Comparison of ENCODE assay signal across 8 cellular contexts in the genomic region with DNA sequence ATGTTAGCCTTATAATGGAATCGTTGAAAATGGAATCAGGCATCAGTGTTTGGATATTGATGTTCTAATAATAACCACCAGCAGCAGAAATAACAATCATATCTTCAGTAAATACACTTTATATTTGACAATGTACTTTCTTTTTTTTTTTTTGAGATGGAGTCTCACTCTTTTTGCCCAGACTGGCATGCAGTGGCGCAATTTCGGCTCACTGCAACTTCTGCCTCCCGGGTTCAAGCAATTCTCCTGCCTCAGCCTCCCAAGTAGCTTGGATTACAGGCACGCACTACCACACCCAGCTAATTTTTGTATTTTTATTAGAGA. TPM values are rescaled to one million over a fixed set of nuclear protein-coding genes. Genes with fewer than 3 reads are reported as not detected.
DNase-seq lines count a peak whose midpoint lies in the region; ATAC-seq, FAIRE-seq and TF ChIP-seq lines count a peak whose summit lies in the region.
"Not testable (repeated sequence)": the region's sequence is repeated elsewhere in the genome, so short reads cannot be mapped to it uniquely, and the experiment has no call there.

No MANE protein-coding gene starts in this region.

- not testable (repeated sequence) for H2AFZ ChIP-seq in ACC112 (ENCODE audit: low read length, unreplicated experiment); KMS-11 (ENCODE audit: low read depth); endothelial cell of umbilical vein (ENCODE audit: low read depth, low read length)

- not testable (repeated sequence) for H4K20me1 ChIP-seq in KMS-11 (ENCODE audit: insufficient read depth); endothelial cell of umbilical vein (replicated peaks; ENCODE audit: control insufficient read depth, extremely low read depth, insufficient read depth, low read length)

- not testable (repeated sequence) for DNase-seq in activated CD4-positive, alpha-beta T cell treated with anti-CD3 and anti-CD28 coated beads, Interleukin-2, amount 10 ng/mL, durations not matched to agents 24 days and 14 days; activated naive CD4-positive, alpha-beta T cell treated with anti-CD3 and anti-CD28 coated beads, Interleukin-2, amount 50 U/mL, for 72 hours (ENCODE audit: low spot score in 2 of 2); endothelial cell of umbilical vein (ENCODE audit: low read depth, low spot score); left lung; ovary; stomach

- H3K4me2 ChIP-seq in KMS-11 (peak overlapping the region; percentile 97), endothelial cell of umbilical vein (ENCODE audit: insufficient read depth, low read length) (peak overlapping the region; percentile 40)

- H3K4me1 ChIP-seq in ACC112 (ENCODE audit: control insufficient read depth, insufficient read depth, low read length, unreplicated experiment) (peaks cover 17% of the 10 kb centered on the region), KMS-11 (ENCODE audit: low read depth, poor library complexity, severe bottlenecking) (peaks cover 12% of the 10 kb centered on the region), left lung (peaks cover 4 to 16% of the 10 kb centered on the region in 2 donors), stomach (peaks cover 32 to 58% (median 45%) of the 10 kb centered on the region in 4 donors)
- not testable (repeated sequence) for H3K4me1 ChIP-seq in endothelial cell of umbilical vein (ENCODE audit: control insufficient read depth, extremely low read depth, insufficient read depth, low read length); ovary (ENCODE audit: insufficient read depth)

- not testable (repeated sequence) for H3K9ac ChIP-seq in KMS-11; endothelial cell of umbilical vein (replicated peaks; ENCODE audit: extremely low read depth, insufficient read depth, low read length)

- ATAC-seq in activated naive CD4-positive, alpha-beta T cell treated with anti-CD3 and anti-CD28 coated beads, Interleukin-2, amount 50 U/mL, for 72 hours; left lung: not testable (repeated sequence)

- H3K36me3 ChIP-seq in ACC112 (ENCODE audit: insufficient read depth, low read length) (peaks cover 37% of the 10 kb centered on the region), endothelial cell of umbilical vein (ENCODE audit: control insufficient read depth in 2 of 2, extremely low read depth in 1 of 2, insufficient read depth in 2 of 2, low read length in 2 of 2) (peaks cover 9 to 12% of the 10 kb centered on the region in 2 experiments), left lung (peaks cover 0 to 76% of the 10 kb centered on the region in 2 donors), stomach (peaks cover 37 to 70% (median 58%) of the 10 kb centered on the region in 4 donors)
- H3K36me3 ChIP-seq in KMS-11 (ENCODE audit: insufficient read depth); ovary: not testable (repeated sequence)

- TF ChIP-seq EP300 in ovary (IDR thresholded peaks at IDR 0.05); stomach (IDR thresholded peaks at IDR 0.05): not testable (repeated sequence)

- H3K4me3 ChIP-seq in ACC112 (ENCODE audit: low read depth, low read length) (peak overlapping the region; percentile 70), left lung (peak overlapping the region; percentile 1 to 15), stomach (peak overlapping the region; percentile 11 to 26 (median 22))
- not testable (repeated sequence) for H3K4me3 ChIP-seq in KMS-11 (IDR thresholded peaks at IDR 0.05; ENCODE audit: insufficient read depth, low read depth, low read length); endothelial cell of umbilical vein (replicated peaks in 1 of 3; ENCODE audit: insufficient read depth in 1 of 3, low read depth in 1 of 3, low read length in 3 of 3); ovary

- peak overlapping the region; percentile 86 for H3K27ac Mint-ChIP-seq in activated CD4-positive, alpha-beta T cell treated with anti-CD3 and anti-CD28 coated beads, Interleukin-2, amount 10 ng/mL, durations not matched to agents 24 days and 14 days
- peak overlapping the region; percentile 72 for H3K27ac Mint-ChIP-seq in activated naive CD4-positive, alpha-beta T cell treated with anti-CD3 and anti-CD28 coated beads, Interleukin-2, amount 50 U/mL, for 72 hours

- H3K36me3 Mint-ChIP-seq in activated CD4-positive, alpha-beta T cell treated with anti-CD3 and anti-CD28 coated beads, Interleukin-2, amount 10 ng/mL, durations not matched to agents 24 days and 14 days (ENCODE audit: low read depth): peaks cover 50% of the 10 kb centered on the region
- H3K36me3 Mint-ChIP-seq in activated naive CD4-positive, alpha-beta T cell treated with anti-CD3 and anti-CD28 coated beads, Interleukin-2, amount 50 U/mL, for 72 hours: peaks cover 14 to 23% of the 10 kb centered on the region in 2 donors

- BruUV-seq in endothelial cell of umbilical vein (replicated peaks; lab: Mats Ljungman, UMichigan): not testable (repeated sequence)

- 64 to 76% (median 65%) methylated on average over 5 of the region's 5 CpGs for WGBS in ovary, 3 donors
- WGBS in stomach, 5 donors: 27 to 58% (median 32%) methylated on average over 5 of the region's 5 CpGs

- H3K4me1 Mint-ChIP-seq in activated CD4-positive, alpha-beta T cell treated with anti-CD3 and anti-CD28 coated beads, Interleukin-2, amount 10 ng/mL, durations not matched to agents 24 days and 14 days: peaks cover 19% of the 10 kb centered on the region

- H3K9me3 Mint-ChIP-seq in activated CD4-positive, alpha-beta T cell treated with anti-CD3 and anti-CD28 coated beads, Interleukin-2, amount 10 ng/mL, durations not matched to agents 24 days and 14 days; activated naive CD4-positive, alpha-beta T cell treated with anti-CD3 and anti-CD28 coated beads, Interleukin-2, amount 50 U/mL, for 72 hours: not testable (repeated sequence)

- H3K79me2 ChIP-seq in ACC112 (ENCODE audit: control insufficient read depth, insufficient read depth, low read length, unreplicated experiment): peaks cover 51% of the 10 kb centered on the region
- not testable (repeated sequence) for H3K79me2 ChIP-seq in KMS-11 (ENCODE audit: insufficient read depth, low read depth); endothelial cell of umbilical vein (ENCODE audit: control insufficient read depth, insufficient read depth, low read length)

- dilution Hi-C loops in endothelial cell of umbilical vein (cut with MboI; ENCODE audit: extremely low pct_ligation_motif_present, low sequenced_read_pairs): not testable (repeated sequence)

- not testable (repeated sequence) for TF ChIP-seq POLR2A in endothelial cell of umbilical vein (IDR thresholded peaks at IDR 0.05; ENCODE audit: low read depth, low read length); ovary (IDR thresholded peaks at IDR 0.05); stomach (IDR thresholded peaks at IDR 0.05)

- intact Hi-C loops in activated CD4-positive, alpha-beta T cell treated with anti-CD3 and anti-CD28 coated beads, Interleukin-2, amount 10 ng/mL, durations not matched to agents 24 days and 14 days (cut with micrococcal nuclease); endothelial cell of umbilical vein (cut with micrococcal nuclease); left lung (cut with DNase I); ovary (cut with DNase I); stomach (cut with DNase I; ENCODE audit: low total_unique reads): not testable (repeated sequence)

- H3K27me3 ChIP-seq in ACC112 (ENCODE audit: insufficient read depth, low read length); KMS-11 (ENCODE audit: insufficient read depth, low read depth); endothelial cell of umbilical vein (ENCODE audit: control insufficient read depth in 2 of 2, insufficient read depth in 2 of 2, low read length in 2 of 2); left lung; ovary; stomach: not testable (repeated sequence)

- TF ChIP-seq CTCF in KMS-11 (conservative IDR thresholded peaks at IDR 0.05; ENCODE audit: low read depth, low read length); endothelial cell of umbilical vein (IDR thresholded peaks at IDR 0.05; ENCODE audit: extremely low read depth in 1 of 2, insufficient read depth in 1 of 2, low read depth in 1 of 2, low read length in 2 of 2); left lung (IDR thresholded peaks at IDR 0.05); ovary (IDR thresholded peaks at IDR 0.05); stomach (IDR thresholded peaks at IDR 0.05): not testable (repeated sequence)

- H3K4me3 Mint-ChIP-seq in activated CD4-positive, alpha-beta T cell treated with anti-CD3 and anti-CD28 coated beads, Interleukin-2, amount 10 ng/mL, durations not matched to agents 24 days and 14 days: peak overlapping the region; percentile 80

- H3K9me3 ChIP-seq in endothelial cell of umbilical vein (replicated peaks; ENCODE audit: control insufficient read depth, insufficient read depth, low read length); left lung; ovary; stomach: not testable (repeated sequence)

- CTCF ChIA-PET in endothelial cell of umbilical vein (lab: Charles Lee): not testable (repeated sequence)

- FAIRE-seq in endothelial cell of umbilical vein (lab: Jason Lieb, UNC): not testable (repeated sequence)

- POLR2A ChIA-PET in endothelial cell of umbilical vein (lab: Charles Lee): not testable (repeated sequence)

- H3K27ac ChIP-seq in ACC112 (ENCODE audit: low read depth, low read length) (peak overlapping the region; percentile 66), left lung (peak overlapping the region; percentile 67 to 69), ovary (peak overlapping the region; percentile 49 to 65), stomach (peak overlapping the region; percentile 54 to 79 (median 70))
- H3K27ac ChIP-seq in KMS-11; endothelial cell of umbilical vein (ENCODE audit: insufficient read depth, low read depth, low read length): not testable (repeated sequence)

- H3K9me1 ChIP-seq in endothelial cell of umbilical vein (replicated peaks; ENCODE audit: control insufficient read depth, extremely low read depth, insufficient read depth, low read length): not testable (repeated sequence)

- not testable (repeated sequence) for H3K27me3 Mint-ChIP-seq in activated CD4-positive, alpha-beta T cell treated with anti-CD3 and anti-CD28 coated beads, Interleukin-2, amount 10 ng/mL, durations not matched to agents 24 days and 14 days

RNA-seq across cellular contexts. Expression of a gene that starts 10.2 kb away (rescaled TPM):
- 56.4 and 57.1 TPM in 2 replicates for total RNA-seq in activated CD4-positive, alpha-beta T cell treated with anti-CD3 and anti-CD28 coated beads, Interleukin-2, amount 10 ng/mL, durations not matched to agents 24 days and 14 days
- total RNA-seq in activated naive CD4-positive, alpha-beta T cell treated with anti-CD3 and anti-CD28 coated beads, Interleukin-2, amount 50 U/mL, for 72 hours: 10 to 100 TPM; 42.9 to 75.9 TPM
- total RNA-seq in endothelial cell of umbilical vein (36.4 and 38.0 TPM in 2 replicates), left lung (10 to 100 TPM; 36.1 to 36.7 TPM), ovary (10 to 100 TPM; 18.7 to 45.0 (median 38.4) TPM), stomach (100 to 1,000 TPM in 1 of 5 donors, 10 to 100 TPM in 4; 23.6 to 145 (median 26.4) TPM)
- polyA plus RNA-seq in endothelial cell of umbilical vein (16.9 and 19.5 TPM in 2 replicates), ovary (10 to 100 TPM; 27.9 to 42.0 TPM), stomach (10 to 100 TPM in 1 of 3 donors, 1 to 10 TPM in 2; 6.3 to 14.1 (median 6.6) TPM)
- polyA plus RNA-seq in endothelial cell of umbilical vein (2011; cell fraction: cytosol; rRNA removed): 19.6 and 19.7 TPM in 2 replicates
- polyA plus RNA-seq in endothelial cell of umbilical vein (2011; cell fraction: nucleus; rRNA removed): 82.5 and 93.3 TPM in 2 replicates
- 24.2 and 27.6 TPM in 2 replicates for polyA plus RNA-seq in endothelial cell of umbilical vein (2012)
- 33.6 and 38.6 TPM in 2 replicates for polyA minus RNA-seq in endothelial cell of umbilical vein
- 9.6 TPM for polyA minus RNA-seq in endothelial cell of umbilical vein (2011; cell fraction: cytosol; rRNA and poly(A)+ RNA removed)
- polyA minus RNA-seq in endothelial cell of umbilical vein (2011; cell fraction: nucleus; rRNA and poly(A)+ RNA removed): 21.2 and 25.1 TPM in 2 replicates

RNA-seq across cellular contexts. Expression of a gene that starts 56.5 kb away (rescaled TPM):
- 59.1 and 62.4 TPM in 2 replicates for total RNA-seq in activated CD4-positive, alpha-beta T cell treated with anti-CD3 and anti-CD28 coated beads, Interleukin-2, amount 10 ng/mL, durations not matched to agents 24 days and 14 days
- total RNA-seq in activated naive CD4-positive, alpha-beta T cell treated with anti-CD3 and anti-CD28 coated beads, Interleukin-2, amount 50 U/mL, for 72 hours: 10 to 100 TPM; 53.3 to 68.6 TPM
- total RNA-seq in endothelial cell of umbilical vein: 46.6 and 52.7 TPM in 2 replicates
- 84.8 and 105 TPM in 2 replicates for polyA plus RNA-seq in endothelial cell of umbilical vein
- polyA plus RNA-seq in endothelial cell of umbilical vein (2011; cell fraction: cytosol; rRNA removed): 140 and 204 TPM in 2 replicates
- polyA plus RNA-seq in endothelial cell of umbilical vein (2011; cell fraction: nucleus; rRNA removed): 43.4 and 47.1 TPM in 2 replicates
- 73.3 and 84.0 TPM in 2 replicates for polyA plus RNA-seq in endothelial cell of umbilical vein (2012)
- 13.9 and 20.1 TPM in 2 replicates for polyA minus RNA-seq in endothelial cell of umbilical vein
- 9.9 TPM for polyA minus RNA-seq in endothelial cell of umbilical vein (2011; cell fraction: cytosol; rRNA and poly(A)+ RNA removed)
- 3.5 and 6.1 TPM in 2 replicates for polyA minus RNA-seq in endothelial cell of umbilical vein (2011; cell fraction: nucleus; rRNA and poly(A)+ RNA removed)
- 10 to 100 TPM; 18.2 to 21.5 TPM for total RNA-seq in left lung
- 10 to 100 TPM in 1 of 7 donors, 1 to 10 TPM in 6; 4.4 to 21.9 (median 8.1) TPM for total RNA-seq in ovary
- 10 to 100 TPM; 11.0 to 13.5 TPM for polyA plus RNA-seq in ovary
- 10 to 100 TPM in 3 of 5 donors, 1 to 10 TPM in 1, not detected in 1; 4.2 to 46.9 (median 28.8) TPM for total RNA-seq in stomach
- polyA plus RNA-seq in stomach: 10 to 100 TPM; 26.0 to 47.8 (median 42.5) TPM
